ENCODE assay signal across 8 cellular contexts in genomic region chr5:72268753-72269410, GRCh38. TPM values are rescaled to one million over a fixed set of nuclear protein-coding genes. Genes with fewer than 3 reads are reported as not detected.
DNase-seq lines count a peak whose midpoint lies in the region; ATAC-seq and TF ChIP-seq lines count a peak whose summit lies in the region.

No MANE protein-coding gene starts in this region.

- in situ Hi-C loops in GM13976 (cut with MboI; ENCODE audit: low sequenced_read_pairs, unreplicated experiment): no loop called here

- H3K4me3 Mint-ChIP-seq in activated T-cell treated with anti-CD3 and anti-CD28 coated beads, Interleukin-2, amount 50 U/mL, for 4 hours: no peak overlapping the region
- H3K4me3 Mint-ChIP-seq in glutamatergic neuron (ENCODE audit: unreplicated experiment): no peak overlapping the region

- H3K27me3 Mint-ChIP-seq in activated T-cell treated with anti-CD3 and anti-CD28 coated beads, Interleukin-2, amount 50 U/mL, for 4 hours (ENCODE audit: low read depth): no peaks in the 10 kb centered on the region
- H3K27me3 Mint-ChIP-seq in glutamatergic neuron (ENCODE audit: unreplicated experiment): peaks cover 3% of the 10 kb centered on the region

- TF ChIP-seq CTCF in GM13976 (IDR thresholded peaks at IDR 0.05; ENCODE audit: borderline replicate concordance, control extremely low read depth, extremely low read depth, insufficient read depth, missing control alignments): peak; percentile 57
- peak; percentile 82 for TF ChIP-seq CTCF in glutamatergic neuron (IDR thresholded peaks at IDR 0.05; ENCODE audit: partially characterized antibody, unreplicated experiment)

- DNase-seq in AG08396 (ENCODE audit: low spot score) (peak; percentile 21), GM13976 (ENCODE audit: low spot score) (peak; percentile 35), NCI-H748 (lab: John Stamatoyannopoulos, UW; ENCODE audit: unreplicated experiment) (peak; percentile 65), glutamatergic neuron (peak; percentile 61), hepatic stellate cell (ENCODE audit: low spot score) (no peak)
- peak; percentile 39 for DNase-seq in activated T-cell treated with anti-CD3 and anti-CD28 coated beads, Interleukin-2, amount 50 U/mL, for 4 hours
- peak; percentile 3 to 37 (median 29) for DNase-seq in stimulated activated CD4-positive, alpha-beta T cell treated with anti-CD3 and anti-CD28 coated beads, Interleukin-12 subunit alpha, Interleukin-12 subunit beta, amount 100 ng/mL, for 48 hours (ENCODE audit: low read depth in 2 of 3, low spot score in 1 of 3)

- no peaks in the 10 kb centered on the region for H3K9me3 Mint-ChIP-seq in activated T-cell treated with anti-CD3 and anti-CD28 coated beads, Interleukin-2, amount 50 U/mL, for 4 hours
- H3K9me3 Mint-ChIP-seq in glutamatergic neuron (ENCODE audit: unreplicated experiment): no peaks in the 10 kb centered on the region

- peaks cover 2% of the 10 kb centered on the region for H3K4me1 Mint-ChIP-seq in activated T-cell treated with anti-CD3 and anti-CD28 coated beads, Interleukin-2, amount 50 U/mL, for 4 hours (ENCODE audit: low read depth)
- peaks cover 18% of the 10 kb centered on the region for H3K4me1 Mint-ChIP-seq in glutamatergic neuron (ENCODE audit: low read depth, unreplicated experiment)

- no peak for ATAC-seq in activated T-cell treated with anti-CD3 and anti-CD28 coated beads, Interleukin-2, amount 50 U/mL, for 4 hours
- ATAC-seq in GM21528 (IDR thresholded peaks at IDR 0.05; ENCODE audit: low FRiP score, unreplicated experiment): no peak

- peaks cover 18% of the 10 kb centered on the region for H3K36me3 Mint-ChIP-seq in activated T-cell treated with anti-CD3 and anti-CD28 coated beads, Interleukin-2, amount 50 U/mL, for 4 hours (ENCODE audit: insufficient read depth)
- H3K36me3 Mint-ChIP-seq in glutamatergic neuron (ENCODE audit: unreplicated experiment): no peaks in the 10 kb centered on the region

- H3K27ac Mint-ChIP-seq in glutamatergic neuron (ENCODE audit: unreplicated experiment): no peak overlapping the region

RNA-seq across cellular contexts. Expression of gene MRPS27, which starts 51.2 kb away (rescaled TPM):
- 100 to 1,000 TPM in 1 of 3 donors, 10 to 100 TPM in 2; 83.4 to 107 (median 88.1) TPM for total RNA-seq in activated T-cell treated with anti-CD3 and anti-CD28 coated beads, Interleukin-2, amount 50 U/mL, for 4 hours
- 30.1 TPM for total RNA-seq in glutamatergic neuron (ENCODE audit: unreplicated experiment)

RNA-seq across cellular contexts. Expression of gene PTCD2, which starts 51.3 kb away (rescaled TPM):
- 10 to 100 TPM; 11.6 to 14.1 (median 13.3) TPM for total RNA-seq in activated T-cell treated with anti-CD3 and anti-CD28 coated beads, Interleukin-2, amount 50 U/mL, for 4 hours
- 6.7 TPM for total RNA-seq in glutamatergic neuron (ENCODE audit: unreplicated experiment)
